Comparison of ENCODE assay signal across 11 cellular contexts in the genomic region with DNA sequence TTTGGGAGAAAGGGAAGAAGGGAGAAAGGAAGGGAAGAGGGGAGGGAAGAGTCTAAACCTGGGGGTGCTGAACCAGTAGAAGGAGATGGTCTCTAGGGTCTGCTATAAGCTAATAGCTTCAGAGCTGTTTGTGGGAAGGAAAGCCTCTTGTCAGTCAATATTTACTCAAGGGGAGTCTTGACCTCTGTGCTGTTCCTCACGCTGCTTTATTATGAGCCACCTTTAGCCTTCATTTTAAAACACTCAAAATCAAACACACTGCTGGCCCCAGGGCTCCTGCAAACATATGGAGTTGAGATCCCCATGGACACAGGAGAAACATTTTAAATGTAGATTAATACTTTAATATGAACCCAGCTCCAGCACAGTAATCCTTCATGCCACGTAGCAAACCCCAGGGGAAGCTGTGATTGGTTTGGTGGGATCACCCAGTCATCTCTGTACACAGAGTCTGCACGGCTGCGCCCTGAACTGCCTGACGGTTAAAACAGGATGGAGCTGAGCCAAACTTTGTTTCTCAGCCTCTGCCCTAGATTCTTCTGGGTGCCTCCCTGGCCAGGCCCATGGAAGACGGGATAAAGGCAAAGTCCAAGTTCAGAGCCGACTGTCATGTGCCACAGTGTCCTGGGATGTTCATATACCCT. TPM values are rescaled to one million over a fixed set of nuclear protein-coding genes. Genes with fewer than 3 reads are reported as not detected.
DNase-seq lines count a peak whose midpoint lies in the region; ATAC-seq and TF ChIP-seq lines count a peak whose summit lies in the region.
"Had no signal": no experiment of that assay in that cellular context is flagged by ENCODE, and none has a peak within 500 bp of the region (broad histone marks: within the 10 kb centered on the region; RNA-seq: fewer than 3 reads in every experiment).

No MANE protein-coding gene starts in this region.

- peak; percentile 36 for DNase-seq in COR-L47 (lab: John Stamatoyannopoulos, UW)
- peak; percentile 97 for DNase-seq in HT-29 (ENCODE audit: low spot score)
- peak; percentile 5 for DNase-seq in adipocyte (ENCODE audit: low read depth)
- peak; percentile 89 for DNase-seq in mucosa of gallbladder (ENCODE audit: low spot score)
- DNase-seq in GM13977 (ENCODE audit: low spot score): no peak
- DNase-seq: activated T-cell treated with anti-CD3 and anti-CD28 coated beads for 4 hours; effector memory CD4-positive, alpha-beta T cell had no signal

- H3K4me3 ChIP-seq in adipocyte (ENCODE audit: low read length): peak overlapping the region; percentile 25

- no peak for TF ChIP-seq CTCF in GM13977 (IDR thresholded peaks at IDR 0.05; ENCODE audit: extremely low read depth, insufficient read depth, missing control alignments)

- ATAC-seq in HG03039 (IDR thresholded peaks at IDR 0.05; ENCODE audit: unreplicated experiment) (no peak), GM18870 (IDR thresholded peaks at IDR 0.05; ENCODE audit: unreplicated experiment) (no peak)
- ATAC-seq: stimulated activated naive CD8-positive, alpha-beta T cell treated with anti-CD3 and anti-CD28 coated beads, Interleukin-15, amount 100 ng/mL, for 72 hours had no signal

- H3K4me1 ChIP-seq in adipocyte (ENCODE audit: control insufficient read depth, insufficient read depth, low read length): peaks cover 28% of the 10 kb centered on the region

- no peaks in the 10 kb centered on the region for H3K27me3 ChIP-seq in adipocyte (replicated peaks; ENCODE audit: control insufficient read depth, insufficient read depth, low read length)

- in situ Hi-C loops in GM13977 (cut with MboI; ENCODE audit: low pct_unique_long_range_greater_than_20kb, low sequenced_read_pairs, unreplicated experiment): no loop called here

- no peaks in the 10 kb centered on the region for H3K9me3 ChIP-seq in adipocyte (ENCODE audit: control insufficient read depth, low read length)

- no peaks in the 10 kb centered on the region for H3K36me3 ChIP-seq in adipocyte (ENCODE audit: control insufficient read depth, insufficient read depth, low read length, severe bottlenecking)

- peak overlapping the region; percentile 63 for H3K9ac ChIP-seq in adipocyte (ENCODE audit: low read length)

RNA-seq across cellular contexts. Expression of a gene that starts 40.2 kb away (rescaled TPM):
- not detected in 2 replicates for total RNA-seq in HT-29 (2014; rRNA removed; shearing (Covaris generic))
- total RNA-seq in mucosa of gallbladder: 2.1 TPM
- total RNA-seq: MCF 10A had no signal
